Comparison of ENCODE assay signal across 8 cellular contexts in the genomic region with DNA sequence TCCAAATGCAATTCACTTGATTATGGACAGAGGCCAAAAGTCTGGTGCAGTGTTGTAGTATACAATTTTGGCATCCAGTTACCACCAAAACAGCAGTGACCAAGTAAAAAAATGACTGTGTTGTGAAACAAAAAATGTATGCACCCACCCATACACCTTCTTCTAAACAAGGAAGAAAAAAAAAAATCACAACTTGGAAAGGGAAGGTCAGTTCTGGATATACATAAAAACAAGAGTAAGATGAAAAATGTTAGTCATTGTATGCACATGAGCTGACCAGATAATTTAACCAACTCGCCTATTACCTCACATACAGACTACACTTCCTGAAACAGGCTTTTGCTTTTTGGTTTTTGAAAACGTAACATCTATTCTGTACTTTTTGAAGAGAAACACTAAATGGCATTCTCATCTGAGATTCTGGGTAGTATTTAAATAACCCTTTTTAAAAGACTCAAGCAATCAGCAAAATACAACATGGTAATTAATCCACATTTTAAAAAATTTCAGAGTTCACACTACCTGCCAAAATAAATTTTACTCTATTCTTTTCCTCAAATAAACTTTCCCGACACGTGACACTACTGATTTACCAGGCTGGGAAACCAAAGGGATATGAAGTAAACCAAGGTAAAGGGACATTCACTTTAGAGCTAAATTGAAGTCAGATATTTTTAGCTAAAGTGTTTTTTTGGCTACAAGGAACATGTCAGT. TPM values are rescaled to one million over a fixed set of nuclear protein-coding genes. Genes with fewer than 3 reads are reported as not detected.
DNase-seq lines count a peak whose midpoint lies in the region; ATAC-seq and TF ChIP-seq lines count a peak whose summit lies in the region.

No MANE protein-coding gene starts in this region.

- 50% methylated on average over 4 of the region's 4 CpGs for whole genome bisulfite sequencing in liver
- 24 to 27% methylated on average over 4 of the region's 4 CpGs for WGBS in body of pancreas, 2 donors

- no peaks in the 10 kb centered on the region for H3K36me3 ChIP-seq in HUES48 (ENCODE audit: control insufficient read depth, insufficient read depth, low read length)
- H3K36me3 ChIP-seq in liver (ENCODE audit: control insufficient read depth in 4 of 4, insufficient read depth in 3 of 4, low read depth in 1 of 4, low read length in 3 of 4): no peaks in the 10 kb centered on the region
- H3K36me3 ChIP-seq in body of pancreas (replicated peaks in 1 of 2; ENCODE audit: insufficient read depth in 1 of 2, low read depth in 2 of 2): no peaks in the 10 kb centered on the region
- peaks cover 9% of the 10 kb centered on the region for H3K36me3 ChIP-seq in WERI-Rb-1

- no peaks in the 10 kb centered on the region for H3K27me3 ChIP-seq in HUES48 (ENCODE audit: control insufficient read depth, insufficient read depth, low read length)
- H3K27me3 ChIP-seq in liver (ENCODE audit: control insufficient read depth in 4 of 4, insufficient read depth in 4 of 4, low read length in 3 of 4): no peaks in the 10 kb centered on the region
- H3K27me3 ChIP-seq in body of pancreas: no peaks in the 10 kb centered on the region
- no peaks in the 10 kb centered on the region for H3K27me3 ChIP-seq in WERI-Rb-1 (ENCODE audit: insufficient read depth, low read depth, severe bottlenecking)

- DNase-seq in AML-193 (lab: John Stamatoyannopoulos, UW) (peak; percentile 63 to 78), body of pancreas (no peak), WERI-Rb-1 (no peak), DMS79 (lab: John Stamatoyannopoulos, UW) (no peak)
- DNase-seq in activated naive CD4-positive, alpha-beta T cell treated with anti-CD3 and anti-CD28 coated beads, Interleukin-2, amount 50 U/mL, for 72 hours (ENCODE audit: low spot score in 2 of 2): no peak

- peaks cover 26 to 30% of the 10 kb centered on the region in 2 donors for H3K36me3 Mint-ChIP-seq in activated naive CD4-positive, alpha-beta T cell treated with anti-CD3 and anti-CD28 coated beads, Interleukin-2, amount 50 U/mL, for 72 hours

- ATAC-seq in activated naive CD4-positive, alpha-beta T cell treated with anti-CD3 and anti-CD28 coated beads, Interleukin-2, amount 50 U/mL, for 72 hours: no peak
- ATAC-seq in HG03354 (IDR thresholded peaks at IDR 0.05; ENCODE audit: poor library complexity, severe bottlenecking, unreplicated experiment) (no peak), body of pancreas (no peak)

- H3K9me3 ChIP-seq in HUES48 (ENCODE audit: control insufficient read depth, insufficient read depth, low read length): no peaks in the 10 kb centered on the region
- H3K9me3 ChIP-seq in liver (ENCODE audit: control insufficient read depth in 4 of 4, low read length in 3 of 4): no peaks in the 10 kb centered on the region
- H3K9me3 ChIP-seq in body of pancreas: no peaks in the 10 kb centered on the region
- H3K9me3 ChIP-seq in WERI-Rb-1 (ENCODE audit: severe bottlenecking): no peaks in the 10 kb centered on the region

- no peak for TF ChIP-seq RAD21 in liver (IDR thresholded peaks at IDR 0.05)

- TF ChIP-seq CTCF in liver (IDR thresholded peaks at IDR 0.05; ENCODE audit: low read depth, low read length, missing input control) (no peak), body of pancreas (IDR thresholded peaks at IDR 0.05) (no peak), WERI-Rb-1 (IDR thresholded peaks at IDR 0.05; ENCODE audit: low read depth, low read length) (no peak)

- TF ChIP-seq POLR2A in body of pancreas (IDR thresholded peaks at IDR 0.05): no peak

- H3K9me3 Mint-ChIP-seq in activated naive CD4-positive, alpha-beta T cell treated with anti-CD3 and anti-CD28 coated beads, Interleukin-2, amount 50 U/mL, for 72 hours: no peaks in the 10 kb centered on the region

- H3K9ac ChIP-seq in HUES48 (ENCODE audit: low read depth, low read length) (no peak overlapping the region), liver (ENCODE audit: low read depth in 1 of 2, low read length in 2 of 2) (peak overlapping the region; percentile 28 to 49)

- H3K27ac ChIP-seq in HUES48 (ENCODE audit: low read depth, low read length): no peak overlapping the region
- H3K27ac ChIP-seq in liver (ENCODE audit: low read depth in 1 of 2, low read length in 2 of 2): peak overlapping the region in 1 of 2 donors; percentile 95
- H3K27ac ChIP-seq in body of pancreas: peak overlapping the region in 2 of 4 donors; percentile 50 to 98
- no peak overlapping the region for H3K27ac ChIP-seq in WERI-Rb-1

- H3K4me3 ChIP-seq in HUES48 (ENCODE audit: low read depth, low read length): peak overlapping the region; percentile 32; the same call in 1 of the 2 replicates
- H3K4me3 ChIP-seq in liver (ENCODE audit: low read depth in 1 of 3, low read length in 3 of 3): no peak overlapping the region
- no peak overlapping the region for H3K4me3 ChIP-seq in body of pancreas
- H3K4me3 ChIP-seq in WERI-Rb-1 (ENCODE audit: low read depth, low read length): no peak overlapping the region

- peaks cover 15% of the 10 kb centered on the region for H3K4me1 ChIP-seq in HUES48 (ENCODE audit: control insufficient read depth, insufficient read depth, low read length)
- H3K4me1 ChIP-seq in liver (ENCODE audit: control insufficient read depth in 4 of 4, insufficient read depth in 4 of 4, low read length in 3 of 4): peaks cover 0 to 19% (median 6%) of the 10 kb centered on the region in 4 donors
- H3K4me1 ChIP-seq in body of pancreas: peaks cover 28% of the 10 kb centered on the region

- intact Hi-C loops in body of pancreas (cut with DNase I): no loop called here

- H3K27ac Mint-ChIP-seq in activated naive CD4-positive, alpha-beta T cell treated with anti-CD3 and anti-CD28 coated beads, Interleukin-2, amount 50 U/mL, for 72 hours: peak overlapping the region; percentile 79 to 99

TF ChIP-seq in liver, 16 proteins besides CTCF, POLR2A, EP300 and RAD21:
- TF ChIP-seq TAF1 (conservative IDR thresholded peaks at IDR 0.05) (no peak), JUND (IDR thresholded peaks at IDR 0.05) (no peak), GABPA (IDR thresholded peaks at IDR 0.05 in 1 of 2, conservative IDR thresholded peaks at IDR 0.05 in 1 of 2) (no peak), FOXA1 (IDR thresholded peaks at IDR 0.05) (no peak), SP1 (IDR thresholded peaks at IDR 0.05) (no peak), YY1 (IDR thresholded peaks at IDR 0.05) (no peak), HNF4A (conservative IDR thresholded peaks at IDR 0.05) (no peak), HNF4G (IDR thresholded peaks at IDR 0.05) (no peak), EGR1 (IDR thresholded peaks at IDR 0.05; ENCODE audit: low read depth in 2 of 2) (no peak), FOXA2 (IDR thresholded peaks at IDR 0.05) (no peak), RXRA (IDR thresholded peaks at IDR 0.05) (no peak), NR2F2 (IDR thresholded peaks at IDR 0.05) (no peak)
- TF ChIP-seq, protein P1, sequence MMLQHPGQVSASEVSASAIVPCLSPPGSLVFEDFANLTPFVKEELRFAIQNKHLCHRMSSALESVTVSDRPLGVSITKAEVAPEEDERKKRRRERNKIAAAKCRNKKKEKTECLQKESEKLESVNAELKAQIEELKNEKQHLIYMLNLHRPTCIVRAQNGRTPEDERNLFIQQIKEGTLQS (IDR thresholded peaks at IDR 0.05): no peak
- TF ChIP-seq, protein P2, sequence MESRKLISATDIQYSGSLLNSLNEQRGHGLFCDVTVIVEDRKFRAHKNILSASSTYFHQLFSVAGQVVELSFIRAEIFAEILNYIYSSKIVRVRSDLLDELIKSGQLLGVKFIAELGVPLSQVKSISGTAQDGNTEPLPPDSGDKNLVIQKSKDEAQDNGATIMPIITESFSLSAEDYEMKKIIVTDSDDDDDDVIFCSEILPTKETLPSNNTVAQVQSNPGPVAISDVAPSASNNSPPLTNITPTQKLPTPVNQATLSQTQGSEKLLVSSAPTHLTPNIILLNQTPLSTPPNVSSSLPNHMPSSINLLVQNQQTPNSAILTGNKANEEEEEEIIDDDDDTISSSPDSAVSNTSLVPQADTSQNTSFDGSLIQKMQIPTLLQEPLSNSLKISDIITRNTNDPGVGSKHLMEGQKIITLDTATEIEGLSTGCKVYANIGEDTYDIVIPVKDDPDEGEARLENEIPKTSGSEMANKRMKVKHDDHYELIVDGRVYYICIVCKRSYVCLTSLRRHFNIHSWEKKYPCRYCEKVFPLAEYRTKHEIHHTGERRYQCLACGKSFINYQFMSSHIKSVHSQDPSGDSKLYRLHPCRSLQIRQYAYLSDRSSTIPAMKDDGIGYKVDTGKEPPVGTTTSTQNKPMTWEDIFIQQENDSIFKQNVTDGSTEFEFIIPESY (IDR thresholded peaks at IDR 0.05): no peak
- TF ChIP-seq, protein P3, sequence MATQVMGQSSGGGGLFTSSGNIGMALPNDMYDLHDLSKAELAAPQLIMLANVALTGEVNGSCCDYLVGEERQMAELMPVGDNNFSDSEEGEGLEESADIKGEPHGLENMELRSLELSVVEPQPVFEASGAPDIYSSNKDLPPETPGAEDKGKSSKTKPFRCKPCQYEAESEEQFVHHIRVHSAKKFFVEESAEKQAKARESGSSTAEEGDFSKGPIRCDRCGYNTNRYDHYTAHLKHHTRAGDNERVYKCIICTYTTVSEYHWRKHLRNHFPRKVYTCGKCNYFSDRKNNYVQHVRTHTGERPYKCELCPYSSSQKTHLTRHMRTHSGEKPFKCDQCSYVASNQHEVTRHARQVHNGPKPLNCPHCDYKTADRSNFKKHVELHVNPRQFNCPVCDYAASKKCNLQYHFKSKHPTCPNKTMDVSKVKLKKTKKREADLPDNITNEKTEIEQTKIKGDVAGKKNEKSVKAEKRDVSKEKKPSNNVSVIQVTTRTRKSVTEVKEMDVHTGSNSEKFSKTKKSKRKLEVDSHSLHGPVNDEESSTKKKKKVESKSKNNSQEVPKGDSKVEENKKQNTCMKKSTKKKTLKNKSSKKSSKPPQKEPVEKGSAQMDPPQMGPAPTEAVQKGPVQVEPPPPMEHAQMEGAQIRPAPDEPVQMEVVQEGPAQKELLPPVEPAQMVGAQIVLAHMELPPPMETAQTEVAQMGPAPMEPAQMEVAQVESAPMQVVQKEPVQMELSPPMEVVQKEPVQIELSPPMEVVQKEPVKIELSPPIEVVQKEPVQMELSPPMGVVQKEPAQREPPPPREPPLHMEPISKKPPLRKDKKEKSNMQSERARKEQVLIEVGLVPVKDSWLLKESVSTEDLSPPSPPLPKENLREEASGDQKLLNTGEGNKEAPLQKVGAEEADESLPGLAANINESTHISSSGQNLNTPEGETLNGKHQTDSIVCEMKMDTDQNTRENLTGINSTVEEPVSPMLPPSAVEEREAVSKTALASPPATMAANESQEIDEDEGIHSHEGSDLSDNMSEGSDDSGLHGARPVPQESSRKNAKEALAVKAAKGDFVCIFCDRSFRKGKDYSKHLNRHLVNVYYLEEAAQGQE (IDR thresholded peaks at IDR 0.05): no peak
- TF ChIP-seq, protein P4, sequence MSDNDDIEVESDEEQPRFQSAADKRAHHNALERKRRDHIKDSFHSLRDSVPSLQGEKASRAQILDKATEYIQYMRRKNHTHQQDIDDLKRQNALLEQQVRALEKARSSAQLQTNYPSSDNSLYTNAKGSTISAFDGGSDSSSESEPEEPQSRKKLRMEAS (IDR thresholded peaks at IDR 0.05): no peak

RNA-seq across cellular contexts. Expression of a gene that starts 2.2 kb away (rescaled TPM):
- 10 to 100 TPM; 27.1 to 64.9 TPM for total RNA-seq in activated naive CD4-positive, alpha-beta T cell treated with anti-CD3 and anti-CD28 coated beads, Interleukin-2, amount 50 U/mL, for 72 hours
- total RNA-seq in liver: 10 to 100 TPM in 1 of 2 donors, 1 to 10 TPM in 1; 6.6 to 39.3 TPM
- polyA plus RNA-seq in liver: 1 to 10 TPM; 2.2 to 2.6 TPM
- 10 to 100 TPM; 13.5 to 14.5 TPM for total RNA-seq in body of pancreas

Comparison
In these comparisons a context has a peak if more than half of its experiments do, and no peak if none do; other contexts are left out.
1. DNase-seq: peak in AML-193 (2 of 2); none in activated naive CD4-positive, alpha-beta T cell treated with anti-CD3 and anti-CD28 coated beads, Interleukin-2, amount 50 U/mL, for 72 hours (0 of 2), body of pancreas (0 of 4), WERI-Rb-1 (single experiment) and DMS79 (single experiment).